In genomic region chr15:68258684-68259083, GRCh38 we compare ENCODE assay signal across 1 cellular context.
TF ChIP-seq lines count a peak whose summit lies in the region.

No MANE protein-coding gene starts in this region.

TF ChIP-seq in HepG2, 621 proteins besides CTCF, POLR2A, EP300 and RAD21:
- TF ChIP-seq NFRKB (IDR thresholded peaks at IDR 0.05) (no peak), SAP130 (CRISPR knock-in tag; IDR thresholded peaks at IDR 0.05; ENCODE audit: low read depth) (no peak)
